In the genomic region with DNA sequence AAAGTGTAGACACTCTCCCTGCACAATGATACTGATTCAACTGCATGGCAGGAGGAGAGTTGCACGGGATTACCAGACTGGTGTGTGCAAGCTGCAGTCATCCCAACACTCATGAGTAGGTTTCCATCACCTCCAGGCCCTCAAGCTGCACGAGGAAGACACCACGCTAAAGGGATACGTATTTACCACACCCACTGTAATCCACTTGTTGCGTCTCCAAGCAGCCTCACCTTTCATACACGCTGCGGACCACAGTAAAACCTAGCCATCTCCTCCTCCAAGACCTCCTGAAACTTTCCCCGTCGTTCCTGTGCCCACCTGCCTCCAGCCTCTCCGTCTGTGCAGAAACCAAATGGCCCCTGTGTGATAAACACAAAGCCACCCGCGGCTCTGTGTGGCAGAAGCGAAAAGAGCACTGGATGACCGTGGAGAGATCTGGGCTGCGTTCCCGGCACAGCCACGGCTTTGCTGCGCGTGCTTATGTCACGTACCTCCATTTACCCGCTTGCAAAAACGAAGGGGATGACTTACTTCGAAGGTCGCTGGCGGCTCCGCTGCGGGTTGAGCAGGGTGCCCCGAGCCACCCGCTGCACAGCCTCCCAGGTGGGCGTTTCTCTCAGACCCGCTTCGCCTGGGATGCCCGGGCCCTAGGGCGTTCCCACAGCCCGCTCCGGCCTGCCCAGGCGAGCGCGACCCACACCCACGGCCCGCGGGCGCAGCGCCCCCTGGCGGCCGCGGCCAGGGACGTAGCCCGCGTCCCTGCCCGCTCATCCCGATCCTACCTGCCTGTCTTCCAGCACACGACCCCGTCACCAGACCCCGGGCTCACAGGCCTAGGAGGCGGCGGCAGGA, we compare ENCODE assay signal across 8 cellular contexts. TPM values are rescaled to one million over a fixed set of nuclear protein-coding genes. Genes with fewer than 3 reads are reported as not detected.
DNase-seq lines count a peak whose midpoint lies in the region; ATAC-seq, FAIRE-seq and TF ChIP-seq lines count a peak whose summit lies in the region.

No MANE protein-coding gene starts in this region.

- H3K9me3 ChIP-seq in WERI-Rb-1 (ENCODE audit: severe bottlenecking) = no peaks in the 10 kb centered on the region
- H3K9me3 ChIP-seq in colonic mucosa = no peaks in the 10 kb centered on the region

- intact Hi-C loops in colonic mucosa (cut with DNase I) = loop anchor here (2.0 kb wide), 1 partner anchor 112 kb away; no protein-coding TSS in a partner anchor

- no peak for FAIRE-seq in GM12892 (lab: Jason Lieb, UNC)

- no peaks in the 10 kb centered on the region for H3K27me3 ChIP-seq in WERI-Rb-1 (ENCODE audit: insufficient read depth, low read depth, severe bottlenecking)
- H3K27me3 ChIP-seq in colonic mucosa = no peaks in the 10 kb centered on the region

- peaks cover 3% of the 10 kb centered on the region for H3K4me1 ChIP-seq in colonic mucosa

- H3K27ac ChIP-seq in WERI-Rb-1 (peak overlapping the region; percentile 85), colonic mucosa (peak overlapping the region; percentile 63)

- TF ChIP-seq POLR2A in GM12892 (IDR thresholded peaks at IDR 0.05; ENCODE audit: low read depth, low read length) = no peak

- peak overlapping the region; percentile 87 to 91 for H3K9ac ChIP-seq in colonic mucosa (ENCODE audit: low read depth in 2 of 2, low read length in 2 of 2)

- TF ChIP-seq CTCF in WERI-Rb-1 (IDR thresholded peaks at IDR 0.05; ENCODE audit: low read depth, low read length) (peak; percentile 89), colonic mucosa (IDR thresholded peaks at IDR 0.05) (peak; percentile 98)

- H3K36me3 ChIP-seq in WERI-Rb-1 = peaks cover 11% of the 10 kb centered on the region
- no peaks in the 10 kb centered on the region for H3K36me3 ChIP-seq in colonic mucosa

- DNase-seq in 8988T = peak; percentile 79
- DNase-seq in GM12892 (ENCODE audit: insufficient read length) = peak; percentile 78
- DNase-seq in NCI-H146 (lab: John Stamatoyannopoulos, UW) = peak; percentile 84
- DNase-seq in WERI-Rb-1 = peak; percentile 62
- DNase-seq in colonic mucosa = peak; percentile 63
- peak; percentile 68 for DNase-seq in left lobe of liver (ENCODE audit: low spot score)
- DNase-seq in stimulated activated CD4-positive, alpha-beta T cell treated with anti-CD3 and anti-CD28 coated beads, Interleukin-4, amount 100 ng/mL, for 1 hour = peak; percentile 56

- ATAC-seq in HG02840 (IDR thresholded peaks at IDR 0.05; ENCODE audit: low FRiP score, unreplicated experiment) (peak; percentile 64), left lobe of liver (peak; percentile 90)

- H3K4me3 ChIP-seq in WERI-Rb-1 (ENCODE audit: low read depth, low read length) (peak overlapping the region; percentile 86), colonic mucosa (peak overlapping the region; percentile 98)

RNA-seq across cellular contexts. Expression of gene ABCC5, which starts 0.6 kb away (rescaled TPM):
- polyA plus RNA-seq in GM12892 (2012; ENCODE audit: missing spikeins) = 6.1 TPM
- total RNA-seq in colonic mucosa (10 to 100 TPM; 15.1 to 16.6 TPM), left lobe of liver (7.2 TPM)

RNA-seq across cellular contexts. Expression of gene HTR3D, which starts 14.5 kb away (rescaled TPM):
- not detected for polyA plus RNA-seq in GM12892 (2012; ENCODE audit: missing spikeins)
- total RNA-seq in colonic mucosa (not detected), left lobe of liver (not detected)

RNA-seq across cellular contexts. Expression of gene HTR3C, which starts 35.8 kb away (rescaled TPM):
- not detected for polyA plus RNA-seq in GM12892 (2012; ENCODE audit: missing spikeins)
- total RNA-seq in colonic mucosa (not detected), left lobe of liver (not detected)

Comparison
In these comparisons a context has a peak if more than half of its experiments do, and no peak if none do; other contexts are left out.
1. Peak in every context shown above with its lines: DNase-seq, ATAC-seq, H3K4me3 ChIP-seq and H3K27ac ChIP-seq.